17 cellular contexts compared by ENCODE assay signal in the genomic region with DNA sequence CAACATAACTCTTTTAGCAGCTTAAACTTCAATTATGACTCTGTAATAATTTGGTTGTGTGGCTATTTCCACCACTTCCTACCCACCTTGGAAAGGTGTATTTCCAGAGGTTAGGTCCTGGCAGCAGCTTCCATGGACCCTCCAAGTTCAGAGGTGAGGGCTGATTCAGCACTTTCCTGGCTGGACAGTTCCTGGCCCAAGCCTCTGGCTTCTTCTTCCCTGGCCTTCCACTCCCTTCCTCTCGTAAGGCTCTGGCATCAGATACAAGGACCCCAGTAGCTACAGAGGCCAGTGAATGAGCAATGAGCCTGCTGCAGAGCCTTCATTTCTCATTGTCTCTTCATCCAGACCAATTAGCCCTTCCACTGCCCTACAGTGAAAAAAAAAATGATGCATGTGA.
DNase-seq lines count a peak whose midpoint lies in the region; ATAC-seq and TF ChIP-seq lines count a peak whose summit lies in the region.
"Had no signal": no experiment of that assay in that cellular context is flagged by ENCODE, and none has a peak within 500 bp of the region (broad histone marks: within the 10 kb centered on the region; RNA-seq: fewer than 3 reads in every experiment).

No MANE protein-coding gene starts in this region.

- H3K36me3 Mint-ChIP-seq in endothelial cell (ENCODE audit: low read depth, unreplicated experiment): no peaks in the 10 kb centered on the region
- H3K36me3 Mint-ChIP-seq in neural progenitor cell: no peaks in the 10 kb centered on the region
- no peaks in the 10 kb centered on the region for H3K36me3 Mint-ChIP-seq in mesothelial cell of epicardium
- H3K36me3 Mint-ChIP-seq: CD4-positive, CD25-positive, alpha-beta regulatory T cell had no signal

- H4K20me1 ChIP-seq in neural progenitor cell (ENCODE audit: low read depth): no peaks in the 10 kb centered on the region

- H3K4me2 ChIP-seq in neural progenitor cell: no peak overlapping the region

- no peak overlapping the region for H3K27ac ChIP-seq in neural progenitor cell

- H2AFZ ChIP-seq in neural progenitor cell (replicated peaks): no peak overlapping the region

- ATAC-seq in HG02870 (IDR thresholded peaks at IDR 0.05; ENCODE audit: unreplicated experiment): no peak
- ATAC-seq: PC-3 had no signal

- no peak overlapping the region for H3K4me3 Mint-ChIP-seq in endothelial cell (ENCODE audit: unreplicated experiment)
- H3K4me3 Mint-ChIP-seq in neural progenitor cell: no peak overlapping the region
- no peak overlapping the region for H3K4me3 Mint-ChIP-seq in mesothelial cell of epicardium
- H3K4me3 Mint-ChIP-seq: CD4-positive, CD25-positive, alpha-beta regulatory T cell had no signal

- DNase-seq in ELF-1 (ENCODE audit: low read depth, low spot score) (peak; percentile 47), endothelial cell (ENCODE audit: low spot score) (peak; percentile 28), neural progenitor cell (ENCODE audit: low spot score) (peak; percentile 61), NCI-H1092 treated with DMSO at 0.1 percent for 48 hours (lab: John Stamatoyannopoulos, UW) (no peak), GF-D8 (lab: John Stamatoyannopoulos, UW) (no peak), mesothelial cell of epicardium (ENCODE audit: low spot score in 2 of 2, unreplicated experiment in 2 of 2) (no peak)
- DNase-seq: ACHN; CD4-positive, CD25-positive, alpha-beta regulatory T cell; DMS53; NCI-H1048; NCI-H2107; NCI-H345; NCI-H69; PC-3 had no signal

- no peaks in the 10 kb centered on the region for H3K36me3 ChIP-seq in neural progenitor cell
- H3K36me3 ChIP-seq: HAP-1 had no signal

- H3K27me3 Mint-ChIP-seq in endothelial cell (ENCODE audit: unreplicated experiment) (peaks cover 2% of the 10 kb centered on the region), neural progenitor cell (ENCODE audit: insufficient read depth, low read depth) (peaks cover 12% of the 10 kb centered on the region), mesothelial cell of epicardium (ENCODE audit: low read depth) (no peaks in the 10 kb centered on the region)
- H3K27me3 Mint-ChIP-seq: CD4-positive, CD25-positive, alpha-beta regulatory T cell had no signal

- H3K9me3 ChIP-seq in neural progenitor cell (ENCODE audit: low read depth): no peaks in the 10 kb centered on the region
- H3K9me3 ChIP-seq: HAP-1 had no signal

- no peak overlapping the region for H3K9ac ChIP-seq in neural progenitor cell

- H3K4me1 ChIP-seq in neural progenitor cell: peaks cover 22% of the 10 kb centered on the region
- H3K4me1 ChIP-seq: HAP-1 had no signal

- H3K9me3 Mint-ChIP-seq in endothelial cell (ENCODE audit: unreplicated experiment) (no peaks in the 10 kb centered on the region), neural progenitor cell (peaks cover 3% of the 10 kb centered on the region), mesothelial cell of epicardium (peaks cover 8% of the 10 kb centered on the region)

- TF ChIP-seq CTCF in endothelial cell (IDR thresholded peaks at IDR 0.05; ENCODE audit: unreplicated experiment): no peak
- no peak for TF ChIP-seq CTCF in neural progenitor cell (IDR thresholded peaks at IDR 0.05)
- no peak for TF ChIP-seq CTCF in mesothelial cell of epicardium (IDR thresholded peaks at IDR 0.05; ENCODE audit: unreplicated experiment)

- H3K27me3 ChIP-seq in neural progenitor cell: no peaks in the 10 kb centered on the region

- H3F3A ChIP-seq in neural progenitor cell (ENCODE audit: low read depth): no peaks in the 10 kb centered on the region

- H3K4me1 Mint-ChIP-seq in endothelial cell (ENCODE audit: unreplicated experiment) (peaks cover 23% of the 10 kb centered on the region), neural progenitor cell (peaks cover 7% of the 10 kb centered on the region), mesothelial cell of epicardium (no peaks in the 10 kb centered on the region)
- H3K4me1 Mint-ChIP-seq: CD4-positive, CD25-positive, alpha-beta regulatory T cell had no signal

- H3K27ac Mint-ChIP-seq in endothelial cell (ENCODE audit: unreplicated experiment) (no peak overlapping the region), neural progenitor cell (no peak overlapping the region), mesothelial cell of epicardium (no peak overlapping the region)
- H3K27ac Mint-ChIP-seq: CD4-positive, CD25-positive, alpha-beta regulatory T cell had no signal

- H3K4me3 ChIP-seq in neural progenitor cell: no peak overlapping the region
- H3K4me3 ChIP-seq: HAP-1 had no signal

- no peaks in the 10 kb centered on the region for H3K79me2 ChIP-seq in neural progenitor cell (ENCODE audit: low read depth)

TF ChIP-seq in PFSK-1, 5 proteins besides CTCF, POLR2A, EP300 and RAD21:
- TF ChIP-seq POLR2AphosphoS5 (IDR thresholded peaks at IDR 0.05; ENCODE audit: low read depth, low read length): no peak
- TF ChIP-seq, protein P1, sequence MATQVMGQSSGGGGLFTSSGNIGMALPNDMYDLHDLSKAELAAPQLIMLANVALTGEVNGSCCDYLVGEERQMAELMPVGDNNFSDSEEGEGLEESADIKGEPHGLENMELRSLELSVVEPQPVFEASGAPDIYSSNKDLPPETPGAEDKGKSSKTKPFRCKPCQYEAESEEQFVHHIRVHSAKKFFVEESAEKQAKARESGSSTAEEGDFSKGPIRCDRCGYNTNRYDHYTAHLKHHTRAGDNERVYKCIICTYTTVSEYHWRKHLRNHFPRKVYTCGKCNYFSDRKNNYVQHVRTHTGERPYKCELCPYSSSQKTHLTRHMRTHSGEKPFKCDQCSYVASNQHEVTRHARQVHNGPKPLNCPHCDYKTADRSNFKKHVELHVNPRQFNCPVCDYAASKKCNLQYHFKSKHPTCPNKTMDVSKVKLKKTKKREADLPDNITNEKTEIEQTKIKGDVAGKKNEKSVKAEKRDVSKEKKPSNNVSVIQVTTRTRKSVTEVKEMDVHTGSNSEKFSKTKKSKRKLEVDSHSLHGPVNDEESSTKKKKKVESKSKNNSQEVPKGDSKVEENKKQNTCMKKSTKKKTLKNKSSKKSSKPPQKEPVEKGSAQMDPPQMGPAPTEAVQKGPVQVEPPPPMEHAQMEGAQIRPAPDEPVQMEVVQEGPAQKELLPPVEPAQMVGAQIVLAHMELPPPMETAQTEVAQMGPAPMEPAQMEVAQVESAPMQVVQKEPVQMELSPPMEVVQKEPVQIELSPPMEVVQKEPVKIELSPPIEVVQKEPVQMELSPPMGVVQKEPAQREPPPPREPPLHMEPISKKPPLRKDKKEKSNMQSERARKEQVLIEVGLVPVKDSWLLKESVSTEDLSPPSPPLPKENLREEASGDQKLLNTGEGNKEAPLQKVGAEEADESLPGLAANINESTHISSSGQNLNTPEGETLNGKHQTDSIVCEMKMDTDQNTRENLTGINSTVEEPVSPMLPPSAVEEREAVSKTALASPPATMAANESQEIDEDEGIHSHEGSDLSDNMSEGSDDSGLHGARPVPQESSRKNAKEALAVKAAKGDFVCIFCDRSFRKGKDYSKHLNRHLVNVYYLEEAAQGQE (IDR thresholded peaks at IDR 0.05; ENCODE audit: insufficient read depth in 1 of 2, low read depth in 2 of 2, low read length in 2 of 2): peak; percentile 77 to 92

Comparison
In these comparisons a context has a peak if more than half of its experiments do, and no peak if none do; other contexts are left out.
1. DNase-seq: peak in ELF-1 (single experiment), endothelial cell (single experiment) and neural progenitor cell (single experiment); none in NCI-H1092 treated with DMSO at 0.1 percent for 48 hours (single experiment), GF-D8 (single experiment) and mesothelial cell of epicardium (0 of 2).